Comparison of ENCODE assay signal across 22 cellular contexts in genomic region chr2:179332903-179333302, GRCh38.
A peak's percentile ranks its signal among the peaks of the same experiment; 100 is the strongest.
DNase-seq lines count a peak whose midpoint lies in the region; ATAC-seq, FAIRE-seq and TF ChIP-seq lines count a peak whose summit lies in the region.
"Had no signal": no experiment of that assay in that cellular context is flagged by ENCODE, and none has a peak within 500 bp of the region (broad histone marks: within the 10 kb centered on the region; RNA-seq: fewer than 3 reads in every experiment).

No MANE protein-coding gene starts in this region.

- H3K4me3 ChIP-seq in breast epithelium: no peak overlapping the region
- no peak overlapping the region for H3K4me3 ChIP-seq in K562
- H3K4me3 ChIP-seq in keratinocyte (ENCODE audit: control insufficient read depth in 2 of 3, extremely low read depth in 1 of 3, insufficient read depth in 2 of 3, low read depth in 1 of 3, low read length in 3 of 3): no peak overlapping the region
- H3K4me3 ChIP-seq in upper lobe of left lung: no peak overlapping the region
- no peak overlapping the region for H3K4me3 ChIP-seq in naive thymus-derived CD4-positive, alpha-beta T cell (ENCODE audit: low read length)
- H3K4me3 ChIP-seq: adrenal gland, dorsolateral prefrontal cortex, skin epidermis had no signal

- H3K36me3 ChIP-seq in breast epithelium (no peaks in the 10 kb centered on the region), K562 (ENCODE audit: control insufficient read depth, insufficient read depth, low read length) (no peaks in the 10 kb centered on the region), keratinocyte (ENCODE audit: control insufficient read depth in 2 of 2, extremely low read depth in 1 of 2, insufficient read depth in 2 of 2, low read length in 2 of 2) (no peaks in the 10 kb centered on the region), upper lobe of left lung (no peaks in the 10 kb centered on the region)
- no peaks in the 10 kb centered on the region for H3K36me3 ChIP-seq in naive thymus-derived CD4-positive, alpha-beta T cell (ENCODE audit: control insufficient read depth in 2 of 3, insufficient read depth in 3 of 3, low read length in 3 of 3)
- H3K36me3 ChIP-seq: adrenal gland had no signal

- 0% methylated on average over 2 of the region's 2 CpGs for WGBS in K562 (ENCODE audit: insufficient coverage, low coverage, missing lambda C conversion rate)
- 56 to 68% methylated on average over 2 of the region's 2 CpGs for WGBS in upper lobe of left lung, 2 donors

- intact Hi-C loops in MCF 10A (cut with micrococcal nuclease) (no loop called here), breast epithelium (cut with DNase I; ENCODE audit: low total_unique reads) (no loop called here), K562 (cut with micrococcal nuclease) (no loop called here)
- intact Hi-C loops in naive thymus-derived CD4-positive, alpha-beta T cell (cut with micrococcal nuclease): no loop called here

- CTCF ChIA-PET in MCF 10A (lab: Yijun Ruan, JAX) (interaction anchor here (0.5 kb wide), 1 partner anchor 64 kb away, joined by 8 read pairs; no protein-coding TSS in a partner anchor), K562 (lab: Yijun Ruan, JAX; ENCODE audit: low intra/inter-chr PET ratio) (no interaction called here)
- CTCF ChIA-PET in naive thymus-derived CD4-positive, alpha-beta T cell (lab: Charles Lee): no interaction called here

- TF ChIP-seq EP300 in K562 (IDR thresholded peaks at IDR 0.05; ENCODE audit: low read length) (no peak), upper lobe of left lung (IDR thresholded peaks at IDR 0.05) (no peak)

- H3K9ac ChIP-seq in K562 (ENCODE audit: insufficient read depth in 1 of 2, low read depth in 2 of 2, low read length in 2 of 2) (no peak overlapping the region), keratinocyte (ENCODE audit: control insufficient read depth, extremely low read depth, insufficient read depth, low read length) (no peak overlapping the region)

- FAIRE-seq in K562 (lab: Jason Lieb, UNC): no peak
- peak; percentile 43 for FAIRE-seq in keratinocyte (lab: Jason Lieb, UNC)
- FAIRE-seq: A204.1, HTR-8/SVneo had no signal

- no peak overlapping the region for H3K4me2 ChIP-seq in K562 (ENCODE audit: insufficient read depth, low read length)
- H3K4me2 ChIP-seq in keratinocyte (ENCODE audit: control insufficient read depth, extremely low read depth, insufficient read depth, low read depth, low read length): no peak overlapping the region

- BruUV-seq in MCF 10A (replicated peaks; lab: Mats Ljungman, UMichigan) (no TSS peak), K562 (replicated peaks; lab: Mats Ljungman, UMichigan) (no TSS peak)

- no peaks in the 10 kb centered on the region for H3K79me2 ChIP-seq in K562 (ENCODE audit: control insufficient read depth, insufficient read depth, low read length)
- no peaks in the 10 kb centered on the region for H3K79me2 ChIP-seq in keratinocyte (ENCODE audit: control insufficient read depth, insufficient read depth, low read length)

- no peaks in the 10 kb centered on the region for H3K36me3 Mint-ChIP-seq in MCF 10A (ENCODE audit: insufficient read depth, unreplicated experiment)
- no peaks in the 10 kb centered on the region for H3K36me3 Mint-ChIP-seq in naive thymus-derived CD4-positive, alpha-beta T cell

- TF ChIP-seq POLR2A in breast epithelium (IDR thresholded peaks at IDR 0.05) (no peak), K562 (conservative IDR thresholded peaks at IDR 0.05) (no peak), upper lobe of left lung (IDR thresholded peaks at IDR 0.05) (no peak)

- H3K9me3 Mint-ChIP-seq in MCF 10A (ENCODE audit: unreplicated experiment): no peaks in the 10 kb centered on the region
- H3K9me3 Mint-ChIP-seq in naive thymus-derived CD4-positive, alpha-beta T cell: peaks cover 0 to 7% (median 0%) of the 10 kb centered on the region in 11 donors
- H3K9me3 Mint-ChIP-seq: T-helper 1 cell treated with Interleukin-12 subunit alpha and Interleukin-12 subunit beta and Interleukin-4 antibody, amounts not matched to agents 30 μg/mL and 1 μg/mL, for 36 hours had no signal

- H3K27me3 ChIP-seq in breast epithelium (no peaks in the 10 kb centered on the region), K562 (ENCODE audit: control insufficient read depth in 2 of 2, insufficient read depth in 2 of 2, low read length in 2 of 2) (no peaks in the 10 kb centered on the region), keratinocyte (ENCODE audit: control insufficient read depth, extremely low read depth, insufficient read depth, low read length) (no peaks in the 10 kb centered on the region), upper lobe of left lung (no peaks in the 10 kb centered on the region)
- no peaks in the 10 kb centered on the region for H3K27me3 ChIP-seq in naive thymus-derived CD4-positive, alpha-beta T cell (ENCODE audit: control insufficient read depth in 2 of 2, insufficient read depth in 2 of 2, low read length in 2 of 2)
- H3K27me3 ChIP-seq: adrenal gland, dorsolateral prefrontal cortex had no signal

- H4K20me1 ChIP-seq in K562 (replicated peaks; ENCODE audit: control insufficient read depth, insufficient read depth, low read length) (no peaks in the 10 kb centered on the region), keratinocyte (ENCODE audit: control insufficient read depth, extremely low read depth, insufficient read depth, low read length) (no peaks in the 10 kb centered on the region)

- ATAC-seq in K562: no peak
- no peak for ATAC-seq in upper lobe of left lung (ENCODE audit: low FRiP score in 2 of 2)
- no peak for ATAC-seq in GM18517 (IDR thresholded peaks at IDR 0.05; ENCODE audit: unreplicated experiment)
- no peak for ATAC-seq in naive thymus-derived CD4-positive, alpha-beta T cell
- ATAC-seq: left colon had no signal

- no peak for TF ChIP-seq CTCF in MCF 10A (IDR thresholded peaks at IDR 0.05; ENCODE audit: unreplicated experiment)
- no peak for TF ChIP-seq CTCF in breast epithelium (IDR thresholded peaks at IDR 0.05)
- TF ChIP-seq CTCF in K562 (IDR thresholded peaks at IDR 0.05 in 2 of 3, conservative IDR thresholded peaks at IDR 0.05 in 1 of 3; ENCODE audit: insufficient read depth in 2 of 3, low read depth in 1 of 3, low read length in 3 of 3): no peak
- TF ChIP-seq CTCF in keratinocyte (optimal IDR thresholded peaks at IDR 0.05 in 1 of 3, IDR thresholded peaks at IDR 0.05 in 1 of 3, conservative IDR thresholded peaks at IDR 0.05 in 1 of 3; ENCODE audit: extremely low read depth in 1 of 3, insufficient read depth in 2 of 3, low read length in 3 of 3): no peak
- no peak for TF ChIP-seq CTCF in upper lobe of left lung (IDR thresholded peaks at IDR 0.05)

- dilution Hi-C loops in keratinocyte (cut with MboI; ENCODE audit: extremely low pct_ligation_motif_present, low sequenced_read_pairs): no loop called here

- H2AFZ ChIP-seq in K562 (ENCODE audit: low read depth, low read length) (no peak overlapping the region), keratinocyte (ENCODE audit: control insufficient read depth, low read length) (no peak overlapping the region)

- in situ Hi-C loops in K562 (cut with MboI): no loop called here

- H3K4me1 Mint-ChIP-seq in MCF 10A (ENCODE audit: insufficient read depth, unreplicated experiment): peaks cover 19% of the 10 kb centered on the region
- no peaks in the 10 kb centered on the region for H3K4me1 Mint-ChIP-seq in naive thymus-derived CD4-positive, alpha-beta T cell
- H3K4me1 Mint-ChIP-seq: nephron progenitor cell had no signal

- H3K9me3 ChIP-seq in breast epithelium (no peaks in the 10 kb centered on the region), K562 (replicated peaks; ENCODE audit: control insufficient read depth, insufficient read depth, low read depth, low read length) (no peaks in the 10 kb centered on the region), keratinocyte (ENCODE audit: control insufficient read depth, low read depth, low read length) (no peaks in the 10 kb centered on the region), upper lobe of left lung (no peaks in the 10 kb centered on the region)
- H3K9me3 ChIP-seq in naive thymus-derived CD4-positive, alpha-beta T cell (ENCODE audit: control insufficient read depth in 2 of 3, low read length in 3 of 3): no peaks in the 10 kb centered on the region
- H3K9me3 ChIP-seq: adrenal gland had no signal

- H3K27me3 Mint-ChIP-seq in MCF 10A (ENCODE audit: insufficient read depth, unreplicated experiment): no peaks in the 10 kb centered on the region
- peaks cover 0 to 28% (median 20%) of the 10 kb centered on the region in 5 donors for H3K27me3 Mint-ChIP-seq in naive thymus-derived CD4-positive, alpha-beta T cell

- H3K4me1 ChIP-seq in breast epithelium: no peaks in the 10 kb centered on the region
- H3K4me1 ChIP-seq in K562 (replicated peaks in 1 of 2; ENCODE audit: control insufficient read depth in 2 of 2, insufficient read depth in 2 of 2, low read length in 2 of 2): no peaks in the 10 kb centered on the region
- H3K4me1 ChIP-seq in keratinocyte (ENCODE audit: control insufficient read depth, extremely low read depth, insufficient read depth, low read length): peaks cover 4% of the 10 kb centered on the region
- H3K4me1 ChIP-seq in upper lobe of left lung: peaks cover 0 to 2% (median 0%) of the 10 kb centered on the region in 4 donors
- no peaks in the 10 kb centered on the region for H3K4me1 ChIP-seq in naive thymus-derived CD4-positive, alpha-beta T cell (ENCODE audit: control insufficient read depth in 2 of 2, insufficient read depth in 2 of 2, low read length in 2 of 2)
- H3K4me1 ChIP-seq: adrenal gland had no signal

- no peak overlapping the region for H3K4me3 Mint-ChIP-seq in MCF 10A (ENCODE audit: unreplicated experiment)
- no peak overlapping the region for H3K4me3 Mint-ChIP-seq in naive thymus-derived CD4-positive, alpha-beta T cell
- H3K4me3 Mint-ChIP-seq: activated T-cell treated with anti-CD3 and anti-CD28 coated beads, Interleukin-2, amount 50 U/mL, for 24 hours; nephron progenitor cell; T-helper 1 cell treated with Interleukin-12 subunit alpha and Interleukin-12 subunit beta and Interleukin-4 antibody, amounts not matched to agents 30 μg/mL and 1 μg/mL, for 36 hours had no signal

- H3K9me1 ChIP-seq in K562 (ENCODE audit: control insufficient read depth, insufficient read depth, low read length) (no peaks in the 10 kb centered on the region), keratinocyte (ENCODE audit: control insufficient read depth, extremely low read depth, insufficient read depth, low read length) (no peaks in the 10 kb centered on the region)

- H3K27ac Mint-ChIP-seq in MCF 10A (ENCODE audit: low read depth, unreplicated experiment): no peak overlapping the region
- peak overlapping the region in 1 of 9 donors; percentile 1 for H3K27ac Mint-ChIP-seq in naive thymus-derived CD4-positive, alpha-beta T cell
- H3K27ac Mint-ChIP-seq: activated T-cell treated with anti-CD3 and anti-CD28 coated beads, Interleukin-2, amount 50 U/mL, for 24 hours; nephron progenitor cell; T-helper 1 cell treated with Interleukin-12 subunit alpha and Interleukin-12 subunit beta and Interleukin-4 antibody, amounts not matched to agents 30 μg/mL and 1 μg/mL, for 36 hours had no signal

- peak; percentile 58 for DNase-seq in MCF 10A (ENCODE audit: unreplicated experiment)
- no peak for DNase-seq in breast epithelium (ENCODE audit: low spot score in 2 of 2)
- DNase-seq in K562 (ENCODE audit: extremely low read depth in 1 of 4, low spot score in 3 of 4): no peak
- DNase-seq in keratinocyte (ENCODE audit: low read depth, low spot score): no peak
- DNase-seq in upper lobe of left lung: no peak
- no peak for DNase-seq in naive thymus-derived CD4-positive, alpha-beta T cell
- no peak for DNase-seq in activated CD8-positive, alpha-beta memory T cell treated with anti-CD3 and anti-CD28 coated beads, Interleukin-2, amount 50 U/mL, for 48 hours
- DNase-seq: activated CD4-positive, alpha-beta T cell treated with anti-CD3 and anti-CD28 coated beads for 4 hours; activated T-cell treated with anti-CD3 and anti-CD28 coated beads, Interleukin-2, amount 50 U/mL, for 24 hours; adrenal gland; COR-L47; dorsolateral prefrontal cortex; head of caudate nucleus; left colon; NCI-H1048; NCI-H345; nephron progenitor cell had no signal

- H3K27ac ChIP-seq in breast epithelium (no peak overlapping the region), K562 (ENCODE audit: extremely low read depth, low read depth, low read length) (no peak overlapping the region), keratinocyte (ENCODE audit: control insufficient read depth, insufficient read depth, low read length) (no peak overlapping the region), upper lobe of left lung (no peak overlapping the region)
- H3K27ac ChIP-seq in naive thymus-derived CD4-positive, alpha-beta T cell (ENCODE audit: low read depth, low read length): no peak overlapping the region
- H3K27ac ChIP-seq: adrenal gland, dorsolateral prefrontal cortex, skin epidermis had no signal

- no peak for TF ChIP-seq RAD21 in K562 (CRISPR knock-in tag; conservative IDR thresholded peaks at IDR 0.05 in 1 of 2, IDR thresholded peaks at IDR 0.05 in 1 of 2)

- POLR2A ChIA-PET in MCF 10A (lab: Yijun Ruan, JAX): no interaction called here
- POLR2A ChIA-PET in K562 (lab: Yijun Ruan, JAX): interaction anchor here (0.6 kb wide), 1 partner anchor 53 kb away, joined by 4 read pairs; no protein-coding TSS in a partner anchor
- POLR2A ChIA-PET in naive thymus-derived CD4-positive, alpha-beta T cell (lab: Charles Lee): no interaction called here
